ENCODE assay signal across 8 cellular contexts in genomic region chr1:33472349-33472980, GRCh38. TPM values are rescaled to one million over a fixed set of nuclear protein-coding genes. Genes with fewer than 3 reads are reported as not detected.
DNase-seq lines count a peak whose midpoint lies in the region; ATAC-seq and TF ChIP-seq lines count a peak whose summit lies in the region.

TSS of gene ZSCAN20 (plus strand) at chr1:33472645. CDS start at chr1:33479289, 6,644 bp downstream.

- H3K4me2 ChIP-seq in PC-9: peak within 1 kb of the TSS; percentile 80

- POLR2A ChIA-PET in PC-9 (lab: Charles Lee; ENCODE audit: unreplicated experiment): no interaction called here

- no peaks in the 10 kb centered on the region for H3K9me3 Mint-ChIP-seq in activated T-cell treated with anti-CD3 and anti-CD28 coated beads, Interleukin-2, amount 50 U/mL, for 4 hours

- H3K27ac ChIP-seq in PC-9: no peak within 1 kb of the TSS

- H3F3A ChIP-seq in PC-9 (ENCODE audit: insufficient read depth, low read depth): no peaks in the 10 kb centered on the region

- no peaks in the 10 kb centered on the region for H4K20me1 ChIP-seq in PC-9 (ENCODE audit: insufficient read depth)

- H3K36me3 ChIP-seq in PC-9 (ENCODE audit: low read depth): no peaks in the 10 kb centered on the region
- no peaks in the 10 kb centered on the region for H3K36me3 ChIP-seq in mucosa of stomach (ENCODE audit: control insufficient read depth, insufficient read depth, low read length)

- DNase-seq in DMS153 treated with DMSO at 0.1 percent for 48 hours (lab: John Stamatoyannopoulos, UW; ENCODE audit: unreplicated experiment) (peak; percentile 100), PC-9 (peak; percentile 92 to 96)
- DNase-seq in Jurkat, Clone E6-1 (ENCODE audit: low read depth, low spot score): peak; percentile 95
- DNase-seq in activated T-cell treated with anti-CD3 and anti-CD28 coated beads, Interleukin-2, amount 50 U/mL, for 4 hours: peak; percentile 78
- peak; percentile 92 for DNase-seq in stimulated activated CD8-positive, alpha-beta memory T cell treated with anti-CD3 and anti-CD28 coated beads, Interleukin-4, amount 100 ng/mL, for 48 hours

- H3K36me3 Mint-ChIP-seq in activated T-cell treated with anti-CD3 and anti-CD28 coated beads, Interleukin-2, amount 50 U/mL, for 4 hours (ENCODE audit: insufficient read depth): no peaks in the 10 kb centered on the region

- no peaks in the 10 kb centered on the region for H3K27me3 ChIP-seq in PC-9 (ENCODE audit: insufficient read depth, low read depth)
- no peaks in the 10 kb centered on the region for H3K27me3 ChIP-seq in mucosa of stomach (ENCODE audit: control insufficient read depth, insufficient read depth, low read length)

- H3K9me3 ChIP-seq in PC-9 (ENCODE audit: insufficient read depth, low read depth): no peaks in the 10 kb centered on the region
- no peaks in the 10 kb centered on the region for H3K9me3 ChIP-seq in mucosa of stomach (ENCODE audit: control insufficient read depth, low read length)

- peaks cover 10% of the 10 kb centered on the region for H3K4me1 ChIP-seq in PC-9 (replicated peaks; ENCODE audit: insufficient read depth)
- peaks cover 12% of the 10 kb centered on the region for H3K4me1 ChIP-seq in mucosa of stomach (ENCODE audit: control insufficient read depth, insufficient read depth, low read length)

- H3K4me1 Mint-ChIP-seq in activated T-cell treated with anti-CD3 and anti-CD28 coated beads, Interleukin-2, amount 50 U/mL, for 4 hours (ENCODE audit: low read depth): peaks cover 28% of the 10 kb centered on the region

- peak within 1 kb of the TSS; percentile 82 for H3K4me3 Mint-ChIP-seq in activated T-cell treated with anti-CD3 and anti-CD28 coated beads, Interleukin-2, amount 50 U/mL, for 4 hours

- no TSS peak for BruUV-seq in PC-9 (replicated peaks; lab: Mats Ljungman, UMichigan)

- no peak for TF ChIP-seq CTCF in PC-9 (conservative IDR thresholded peaks at IDR 0.05)

- H3K4me3 ChIP-seq in Jurkat, Clone E6-1 (ENCODE audit: low read length): peak within 1 kb of the TSS; percentile 68
- H3K4me3 ChIP-seq in PC-9 (peak within 1 kb of the TSS; percentile 66), mucosa of stomach (ENCODE audit: low read length) (peak within 1 kb of the TSS; percentile 78)

- H3K9ac ChIP-seq in mucosa of stomach (ENCODE audit: low read length): peak within 1 kb of the TSS; percentile 84

- H2AFZ ChIP-seq in PC-9: peak within 1 kb of the TSS; percentile 85

- CTCF ChIA-PET in PC-9 (lab: Charles Lee): interaction anchor here (0.5 to 1.3 kb wide), 2 partner anchors 10 to 177 kb away, joined by 3 to 6 read pairs; no protein-coding TSS in a partner anchor

- H3K9me2 ChIP-seq in PC-9 (ENCODE audit: insufficient read depth): no peaks in the 10 kb centered on the region

- H3K79me2 ChIP-seq in PC-9 (ENCODE audit: low read depth): peaks cover 11% of the 10 kb centered on the region; the same call in 1 of the 2 replicates

- H3K27me3 Mint-ChIP-seq in activated T-cell treated with anti-CD3 and anti-CD28 coated beads, Interleukin-2, amount 50 U/mL, for 4 hours (ENCODE audit: low read depth): no peaks in the 10 kb centered on the region

- ATAC-seq in GM21717 (IDR thresholded peaks at IDR 0.05; ENCODE audit: unreplicated experiment) (peak; percentile 95), esophagus mucosa (peak; percentile 91)
- ATAC-seq in activated T-cell treated with anti-CD3 and anti-CD28 coated beads, Interleukin-2, amount 50 U/mL, for 4 hours: peak; percentile 98

- intact Hi-C loops in PC-9 (cut with micrococcal nuclease; ENCODE audit: unreplicated experiment): loop anchor here (5.0 to 10.0 kb wide), 4 partner anchors 105 to 598 kb away; partner anchors contain the start of gene FNDC5

RNA-seq across cellular contexts. Expression of gene ZSCAN20, which starts in this region (rescaled TPM):
- 2.7 TPM for polyA plus RNA-seq in Jurkat, Clone E6-1 (2012; ENCODE audit: insufficient read depth, insufficient read length)
- total RNA-seq in PC-9 (2021) (6.0 and 6.4 TPM in 2 replicates), esophagus mucosa (2.4 TPM)
- 1 to 10 TPM; 1.9 to 3.7 (median 3.1) TPM for total RNA-seq in activated T-cell treated with anti-CD3 and anti-CD28 coated beads, Interleukin-2, amount 50 U/mL, for 4 hours
